Comparison of ENCODE assay signal across 2 cellular contexts in the genomic region with DNA sequence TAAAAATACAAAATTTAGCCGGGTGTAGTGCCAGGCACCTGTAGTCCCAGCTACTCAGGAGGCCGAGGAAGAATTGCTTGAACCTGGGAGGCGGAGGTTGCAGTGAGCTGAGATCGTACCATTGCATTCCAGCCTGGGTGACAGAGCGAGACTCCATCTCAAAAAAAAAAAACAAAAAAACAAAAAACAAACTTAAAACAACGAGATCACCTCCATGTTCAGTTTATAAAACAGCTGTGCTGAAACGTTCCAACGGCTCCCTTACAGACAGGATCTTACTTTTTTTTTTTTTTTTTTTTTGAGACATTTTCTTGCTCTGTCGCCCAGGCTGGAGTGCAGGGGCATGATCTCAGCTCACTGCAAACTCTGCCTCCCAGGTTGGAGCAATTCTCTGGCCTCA. TPM values are rescaled to one million over a fixed set of nuclear protein-coding genes. Genes with fewer than 3 reads are reported as not detected.
"Had no signal": no experiment of that assay in that cellular context is flagged by ENCODE, and none has a peak within 500 bp of the region (broad histone marks: within the 10 kb centered on the region; RNA-seq: fewer than 3 reads in every experiment).

No MANE protein-coding gene starts in this region.

RNA-seq across cellular contexts. Expression of a gene that starts 22.1 kb away (rescaled TPM):
- total RNA-seq: GM12878 had no signal

RNA-seq across cellular contexts. Expression of a gene that starts 43.5 kb away (rescaled TPM):
- total RNA-seq: G401, GM12878 had no signal
